In genomic region chr2:238379096-238379810, GRCh38 we compare ENCODE assay signal across 7 cellular contexts. TPM values are rescaled to one million over a fixed set of nuclear protein-coding genes. Genes with fewer than 3 reads are reported as not detected.
DNase-seq lines count a peak whose midpoint lies in the region; ATAC-seq and TF ChIP-seq lines count a peak whose summit lies in the region.

No MANE protein-coding gene starts in this region.

- H3K27me3 ChIP-seq in HCT116 (ENCODE audit: insufficient read depth, low read length) (no peaks in the 10 kb centered on the region), skeletal muscle satellite cell (ENCODE audit: control insufficient read depth, insufficient read depth, low read length) (no peaks in the 10 kb centered on the region), tibial nerve (no peaks in the 10 kb centered on the region)

- H3K27ac ChIP-seq in HCT116 (ENCODE audit: low read depth, low read length) (no peak overlapping the region), caudate nucleus (ENCODE audit: low read depth, low read length) (no peak overlapping the region), tibial nerve (no peak overlapping the region)

- TF ChIP-seq EP300 in tibial nerve (IDR thresholded peaks at IDR 0.05), result no peak

- TF ChIP-seq POLR2A in HCT116 (IDR thresholded peaks at IDR 0.05; ENCODE audit: borderline replicate concordance, extremely low read depth, insufficient read depth, insufficient read length) (no peak), tibial nerve (IDR thresholded peaks at IDR 0.05) (no peak)

- no peak for TF ChIP-seq RAD21 in HCT116 (IDR thresholded peaks at IDR 0.05; ENCODE audit: low read depth)

- H3K4me1 ChIP-seq in HCT116 (ENCODE audit: control insufficient read depth in 1 of 2, insufficient read depth in 2 of 2, low read length in 2 of 2) (peaks cover 30 to 32% of the 10 kb centered on the region in 2 experiments), skeletal muscle satellite cell (ENCODE audit: control insufficient read depth, insufficient read depth, low read length) (peaks cover 26% of the 10 kb centered on the region), tibial nerve (no peaks in the 10 kb centered on the region)

- H3K9me3 ChIP-seq in HCT116 (ENCODE audit: control insufficient read depth in 1 of 2, insufficient read depth in 1 of 2, low read depth in 1 of 2, low read length in 2 of 2) (no peaks in the 10 kb centered on the region), skeletal muscle satellite cell (replicated peaks; ENCODE audit: low read length) (no peaks in the 10 kb centered on the region), tibial nerve (no peaks in the 10 kb centered on the region)

- H4K20me1 ChIP-seq in HCT116 (ENCODE audit: insufficient read depth), result no peaks in the 10 kb centered on the region

- TF ChIP-seq CTCF in HCT116 (IDR thresholded peaks at IDR 0.05 in 2 of 3, conservative IDR thresholded peaks at IDR 0.05 in 1 of 3; ENCODE audit: borderline replicate concordance in 1 of 3, insufficient read depth in 1 of 3, low read depth in 2 of 3, low read length in 2 of 3) (no peak), tibial nerve (IDR thresholded peaks at IDR 0.05) (no peak)

- no peaks in the 10 kb centered on the region for H3K79me2 ChIP-seq in HCT116 (ENCODE audit: insufficient read depth, low read length)

- WGBS in tibial nerve, 2 donors, result 74 to 76% methylated on average over 15 of the region's 15 CpGs

- CTCF ChIA-PET in HCT116 (lab: Charles Lee), result no interaction called here

- no peak overlapping the region for H2AFZ ChIP-seq in HCT116 (ENCODE audit: low read depth, low read length, poor library complexity, severe bottlenecking)

- DNase-seq in HCT116 (ENCODE audit: low read depth, low spot score) (no peak), SKM-1 (lab: John Stamatoyannopoulos, UW; ENCODE audit: unreplicated experiment) (peak; percentile 50), dermis blood vessel endothelial cell (peak; percentile 71), caudate nucleus (lab: John Stamatoyannopoulos, UW) (no peak), tibial nerve (ENCODE audit: low spot score in 2 of 2) (no peak)

- H3K9me2 ChIP-seq in HCT116 (ENCODE audit: insufficient read depth), result no peaks in the 10 kb centered on the region

- no peak overlapping the region for H3K4me3 ChIP-seq in HCT116 (replicated peaks in 1 of 2; ENCODE audit: low read depth in 1 of 2, low read length in 2 of 2)
- no peak overlapping the region for H3K4me3 ChIP-seq in skeletal muscle satellite cell (ENCODE audit: low read length)
- H3K4me3 ChIP-seq in tibial nerve, result no peak overlapping the region

- RAD21 ChIA-PET in HCT116 (lab: Charles Lee; ENCODE audit: low non-redundant PET in 1 of 2, low total read pairs in 2 of 2, uncharacterized antibody in 2 of 2, unreplicated experiment in 2 of 2), result no interaction called here

- ATAC-seq in HCT116 (no peak; the same call in 1 of the 2 replicates), GM21737 (IDR thresholded peaks at IDR 0.05; ENCODE audit: unreplicated experiment) (no peak)

- intact Hi-C loops in HCT116 (cut with micrococcal nuclease), result no loop called here

- H3K9ac ChIP-seq in HCT116 (ENCODE audit: low read length), result no peak overlapping the region
- H3K9ac ChIP-seq in skeletal muscle satellite cell (ENCODE audit: low read depth, low read length), result peak overlapping the region; percentile 9

- POLR2A ChIA-PET in HCT116 (lab: Charles Lee), result no interaction called here

- H3K36me3 ChIP-seq in HCT116 (ENCODE audit: control insufficient read depth in 1 of 2, insufficient read depth in 2 of 2, low read length in 2 of 2) (no peaks in the 10 kb centered on the region), skeletal muscle satellite cell (ENCODE audit: insufficient read depth, low read length) (peaks cover 10% of the 10 kb centered on the region), tibial nerve (peaks cover 0 to 24% (median 0%) of the 10 kb centered on the region in 3 donors)

- no TSS peak for BruUV-seq in HCT116 (replicated peaks; lab: Mats Ljungman, UMichigan)

- peak overlapping the region; percentile 49 for H3K4me2 ChIP-seq in HCT116 (ENCODE audit: low read length)
- H3K4me2 ChIP-seq in skeletal muscle satellite cell (ENCODE audit: low read length), result peak overlapping the region; percentile 2

TF ChIP-seq in HCT116, 20 proteins besides CTCF, POLR2A, EP300 and RAD21:
- TF ChIP-seq TCF7L2 (IDR thresholded peaks at IDR 0.05; ENCODE audit: borderline replicate concordance, extremely low read depth, insufficient read depth, insufficient read length) (no peak), MAX (IDR thresholded peaks at IDR 0.05) (no peak), JUND (IDR thresholded peaks at IDR 0.05) (no peak), EGR1 (IDR thresholded peaks at IDR 0.05; ENCODE audit: low read depth) (no peak)

RNA-seq across cellular contexts. Expression of gene ASB1, which starts 47.5 kb away (rescaled TPM):
- 43.1 TPM for total RNA-seq in HCT116 (2021; ENCODE audit: unreplicated experiment)
- polyA plus RNA-seq in HCT116 (2012), result 37.3 and 40.8 TPM in 2 replicates
- total RNA-seq in dermis blood vessel endothelial cell, result 8.5 and 24.3 TPM in 2 replicates
- 29.5 and 35.0 TPM in 2 replicates for total RNA-seq in skeletal muscle satellite cell (2012; rRNA removed)
- total RNA-seq in tibial nerve, result 10 to 100 TPM; 21.3 to 26.0 (median 24.2) TPM

RNA-seq across cellular contexts. Expression of gene TRAF3IP1, which starts 58.9 kb away (rescaled TPM):
- total RNA-seq in HCT116 (2021; ENCODE audit: unreplicated experiment), result 19.4 TPM
- 12.8 and 18.0 TPM in 2 replicates for polyA plus RNA-seq in HCT116 (2012)
- total RNA-seq in dermis blood vessel endothelial cell, result 7.3 and 8.7 TPM in 2 replicates
- total RNA-seq in skeletal muscle satellite cell (2012; rRNA removed), result 6.1 and 6.8 TPM in 2 replicates
- 10 to 100 TPM; 11.6 to 17.4 (median 15.7) TPM for total RNA-seq in tibial nerve

Comparison
In these comparisons a context has a peak if more than half of its experiments do, and no peak if none do; other contexts are left out.
1. DNase-seq: peak in SKM-1 (single experiment) and dermis blood vessel endothelial cell (single experiment); none in HCT116 (single experiment), caudate nucleus (0 of 61) and tibial nerve (0 of 2).